ENCODE assay signal across 8 cellular contexts in genomic region chr6:125154184-125155135, GRCh38. TPM values are rescaled to one million over a fixed set of nuclear protein-coding genes. Genes with fewer than 3 reads are reported as not detected.
DNase-seq lines count a peak whose midpoint lies in the region; ATAC-seq and TF ChIP-seq lines count a peak whose summit lies in the region.

No MANE protein-coding gene starts in this region.

- H3K36me3 ChIP-seq in neuron (ENCODE audit: insufficient read depth, low read length) = no peaks in the 10 kb centered on the region

- no peak for ATAC-seq in GM21390 (IDR thresholded peaks at IDR 0.05; ENCODE audit: unreplicated experiment)
- no peak for ATAC-seq in GM18873 (IDR thresholded peaks at IDR 0.05; ENCODE audit: low FRiP score, unreplicated experiment)

- H3K36me3 Mint-ChIP-seq in activated T-cell treated with anti-CD3 and anti-CD28 coated beads, Interleukin-2, amount 50 U/mL, for 24 hours (ENCODE audit: low read depth) = no peaks in the 10 kb centered on the region

- no peak for TF ChIP-seq CTCF in fibroblast of villous mesenchyme (IDR thresholded peaks at IDR 0.05; ENCODE audit: insufficient read depth, low read depth, low read length)

- peaks cover 56% of the 10 kb centered on the region for H3K27me3 Mint-ChIP-seq in activated T-cell treated with anti-CD3 and anti-CD28 coated beads, Interleukin-2, amount 50 U/mL, for 24 hours

- peaks cover 27% of the 10 kb centered on the region for H3K27me3 ChIP-seq in neuron (ENCODE audit: insufficient read depth, low read length)

- no peaks in the 10 kb centered on the region for H3K9me3 Mint-ChIP-seq in activated T-cell treated with anti-CD3 and anti-CD28 coated beads, Interleukin-2, amount 50 U/mL, for 24 hours

- H3K27ac Mint-ChIP-seq in activated T-cell treated with anti-CD3 and anti-CD28 coated beads, Interleukin-2, amount 50 U/mL, for 24 hours = no peak overlapping the region

- H3K9me3 ChIP-seq in neuron (ENCODE audit: low read length) = no peaks in the 10 kb centered on the region

- peak overlapping the region; percentile 60 for H3K4me3 ChIP-seq in fibroblast of villous mesenchyme (ENCODE audit: low read depth, low read length)
- peak overlapping the region; percentile 43 for H3K4me3 ChIP-seq in neuron (ENCODE audit: low read length)

- H3K4me3 Mint-ChIP-seq in activated T-cell treated with anti-CD3 and anti-CD28 coated beads, Interleukin-2, amount 50 U/mL, for 24 hours = peak overlapping the region; percentile 74

- peaks cover 9% of the 10 kb centered on the region for H3K4me1 Mint-ChIP-seq in activated T-cell treated with anti-CD3 and anti-CD28 coated beads, Interleukin-2, amount 50 U/mL, for 24 hours (ENCODE audit: low read depth)

- H2AFZ ChIP-seq in neuron (ENCODE audit: low read depth, low read length) = peak overlapping the region; percentile 75

- in situ Hi-C loops in G401 (cut with HindIII; ENCODE audit: low sequenced_read_pairs) = no loop called here

- H3K4me1 ChIP-seq in neuron (ENCODE audit: insufficient read depth, low read length) = peaks cover 12% of the 10 kb centered on the region

- DNase-seq in G401 (ENCODE audit: low spot score) = peak; percentile 8
- peak; percentile 26 for DNase-seq in HuH-7.5 (ENCODE audit: low spot score)
- DNase-seq in activated T-cell treated with anti-CD3 and anti-CD28 coated beads, Interleukin-2, amount 50 U/mL, for 24 hours = peak; percentile 35
- peak; percentile 5 for DNase-seq in fibroblast of villous mesenchyme (ENCODE audit: low read depth)
- no peak for DNase-seq in Ammon's horn (ENCODE audit: low spot score)

RNA-seq across cellular contexts. Expression of gene TPD52L1, which starts 0.9 kb away (rescaled TPM):
- 248 and 276 TPM in 2 replicates for total RNA-seq in G401 (2014; rRNA removed; shearing (Covaris generic))
- total RNA-seq in fibroblast of villous mesenchyme = 9.7 and 9.9 TPM in 2 replicates

Comparison
In these comparisons a context has a peak if more than half of its experiments do, and no peak if none do; other contexts are left out.
1. RNA of gene TPD52L1, which starts 0.9 kb away (total RNA-seq): 248 to 276 TPM in G401; 9.7 to 9.9 TPM in fibroblast of villous mesenchyme; every median in the first group is over 10 times any median in the second.